ENCODE assay signal across 1 cellular context in genomic region chr11:118314985-118315384, GRCh38.
TF ChIP-seq lines count a peak whose summit lies in the region.

No MANE protein-coding gene starts in this region.

TF ChIP-seq in K562, 482 proteins besides CTCF, POLR2A, EP300 and RAD21:
- TF ChIP-seq ZNF311 (CRISPR knock-in tag; IDR thresholded peaks at IDR 0.05) (no peak), CHD1 (IDR thresholded peaks at IDR 0.05; ENCODE audit: low read length) (no peak), KLF16 (IDR thresholded peaks at IDR 0.05) (no peak), MEF2A (IDR thresholded peaks at IDR 0.05; ENCODE audit: control insufficient read depth, low read depth, low read length) (no peak), RHOXF2B (CRISPR knock-in tag; conservative IDR thresholded peaks at IDR 0.05) (no peak), ZBTB9 (CRISPR knock-in tag; IDR thresholded peaks at IDR 0.05) (no peak), ID3 (CRISPR knock-in tag; IDR thresholded peaks at IDR 0.05) (no peak), ID3 (tag; IDR thresholded peaks at IDR 0.05) (no peak), SLC30A9 (CRISPR knock-in tag; IDR thresholded peaks at IDR 0.05) (no peak), ZNF707 (CRISPR knock-in tag; conservative IDR thresholded peaks at IDR 0.05) (no peak), ZNF764 (CRISPR knock-in tag; IDR thresholded peaks at IDR 0.05; ENCODE audit: low read depth) (no peak), ZNF589 (CRISPR knock-in tag; IDR thresholded peaks at IDR 0.05; ENCODE audit: low read depth) (no peak), ESRRA (IDR thresholded peaks at IDR 0.05; ENCODE audit: borderline replicate concordance, low read depth) (no peak), ZNF609 (CRISPR knock-in tag; IDR thresholded peaks at IDR 0.05; ENCODE audit: borderline replicate concordance) (no peak), FOXP1 (CRISPR knock-in tag; IDR thresholded peaks at IDR 0.05) (no peak), TCF7L2 (IDR thresholded peaks at IDR 0.05; ENCODE audit: low read depth, low read length) (no peak), RBM34 (IDR thresholded peaks at IDR 0.05; ENCODE audit: borderline replicate concordance, insufficient read depth, low read length) (no peak)
TF ChIP-seq in K562: peak in this region for 0.
